In the genomic region with DNA sequence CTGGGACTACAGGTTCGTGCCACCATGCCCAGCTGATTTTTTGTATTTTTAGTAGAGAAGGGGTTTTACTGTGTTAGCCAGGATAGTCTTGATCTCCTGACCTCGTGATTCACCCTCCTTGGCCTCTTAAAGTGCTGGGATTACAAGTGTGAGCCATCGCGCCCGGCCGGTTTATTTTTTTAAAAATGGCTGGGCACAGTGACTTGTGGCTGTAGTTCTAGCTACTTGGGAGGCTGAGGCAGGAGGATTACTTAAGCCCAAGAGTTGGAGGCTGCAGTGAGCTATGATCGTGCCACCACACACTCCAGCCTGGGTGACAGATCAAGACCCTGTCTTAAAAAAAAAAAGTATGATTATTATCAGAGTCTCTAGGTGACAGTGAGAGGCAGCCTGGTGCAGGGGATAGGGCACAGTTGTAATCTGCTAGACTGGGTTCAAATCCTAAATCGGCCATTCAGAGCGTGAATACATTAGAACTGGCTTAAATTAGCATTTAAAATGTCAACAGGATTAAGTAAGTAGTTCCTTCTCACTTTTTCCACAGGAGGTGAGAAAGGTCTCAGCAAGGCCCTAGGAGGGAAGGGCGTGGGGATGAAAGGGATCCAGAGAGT, we compare ENCODE assay signal across 8 cellular contexts. TPM values are rescaled to one million over a fixed set of nuclear protein-coding genes. Genes with fewer than 3 reads are reported as not detected.
DNase-seq lines count a peak whose midpoint lies in the region; ATAC-seq and TF ChIP-seq lines count a peak whose summit lies in the region.

No MANE protein-coding gene starts in this region.

- H3K27me3 Mint-ChIP-seq in activated B cell treated with CpG ODN at 0.5 μM for 24 hours, result no peaks in the 10 kb centered on the region

- H3K36me3 Mint-ChIP-seq in activated B cell treated with CpG ODN at 0.5 μM for 24 hours (ENCODE audit: low read depth), result no peaks in the 10 kb centered on the region

- H3K27me3 ChIP-seq in hepatocyte (no peaks in the 10 kb centered on the region), stomach smooth muscle (ENCODE audit: control insufficient read depth in 1 of 2, insufficient read depth in 2 of 2, low read length in 2 of 2) (no peaks in the 10 kb centered on the region)

- TF ChIP-seq CTCF in activated B cell treated with CpG ODN at 0.5 μM for 24 hours (IDR thresholded peaks at IDR 0.05), result no peak
- no peak for TF ChIP-seq CTCF in hepatocyte (IDR thresholded peaks at IDR 0.05; ENCODE audit: poor library complexity)

- peak overlapping the region; percentile 74 for H3K4me2 ChIP-seq in hepatocyte

- peak overlapping the region; percentile 85 for H3K4me3 Mint-ChIP-seq in activated B cell treated with CpG ODN at 0.5 μM for 24 hours

- no peaks in the 10 kb centered on the region for H3K36me3 ChIP-seq in hepatocyte (replicated peaks; ENCODE audit: insufficient read depth, low read depth)
- no peaks in the 10 kb centered on the region for H3K36me3 ChIP-seq in stomach smooth muscle (ENCODE audit: control insufficient read depth in 2 of 2, insufficient read depth in 2 of 2, low read length in 2 of 2)

- H3K27ac Mint-ChIP-seq in activated B cell treated with CpG ODN at 0.5 μM for 24 hours, result peak overlapping the region; percentile 51

- CTCF ChIA-PET in activated B cell treated with CpG ODN at 0.5 μM for 24 hours (lab: Charles Lee), result interaction anchor here (0.9 to 1.7 kb wide), 2 partner anchors 11 to 12 kb away, joined by 3 to 5 read pairs; no protein-coding TSS in a partner anchor

- intact Hi-C loops in activated B cell treated with CpG ODN at 0.5 μM for 24 hours (cut with micrococcal nuclease) (loop anchor here (10.0 kb wide), 1 partner anchor 490 kb away; the partner anchor contains the start of gene MAML3), posterior vena cava (cut with DNase I) (loop anchor here in 1 of 2 donors (10.0 kb wide), 1 partner anchor 490 kb away; the partner anchor contains the start of gene MAML3)

- H3K9me3 Mint-ChIP-seq in activated B cell treated with CpG ODN at 0.5 μM for 24 hours, result no peaks in the 10 kb centered on the region

- DNase-seq in NCI-H2171 treated with DMSO at 0.1 percent for 48 hours (lab: John Stamatoyannopoulos, UW), result peak; percentile 23
- DNase-seq in NCI-H2171 (lab: John Stamatoyannopoulos, UW), result no peak
- DNase-seq in activated B cell treated with CpG ODN at 0.5 μM for 24 hours, result no peak
- no peak for DNase-seq in hepatocyte (ENCODE audit: low spot score)
- no peak for DNase-seq in posterior vena cava (ENCODE audit: low spot score)
- no peak for DNase-seq in HT-29 (ENCODE audit: low spot score)
- no peak for DNase-seq in NCI-H1048 (lab: John Stamatoyannopoulos, UW)

- no peaks in the 10 kb centered on the region for H3K9me2 ChIP-seq in hepatocyte (replicated peaks; ENCODE audit: insufficient read depth)

- no peak overlapping the region for H3K4me3 ChIP-seq in hepatocyte
- peak overlapping the region; percentile 90 to 92 for H3K4me3 ChIP-seq in stomach smooth muscle (ENCODE audit: low read length in 2 of 2)

- WGBS in hepatocyte (ENCODE audit: low lambda C conversion rate, missing lambda C conversion rate), result 61% methylated on average over 10 of the region's 10 CpGs

- peaks cover 31% of the 10 kb centered on the region for H3K79me2 ChIP-seq in hepatocyte

- POLR2A ChIA-PET in activated B cell treated with CpG ODN at 0.5 μM for 24 hours (lab: Charles Lee), result interaction anchor here (0.6 kb wide), 1 partner anchor 486 kb away, joined by 3 read pairs; no protein-coding TSS in a partner anchor

- peak overlapping the region; percentile 80 to 86 for H3K9ac ChIP-seq in stomach smooth muscle (ENCODE audit: low read length in 2 of 2)

- peak overlapping the region; percentile 46 for H2AFZ ChIP-seq in hepatocyte

- H3K9me3 ChIP-seq in hepatocyte (ENCODE audit: low read depth), result no peaks in the 10 kb centered on the region
- H3K9me3 ChIP-seq in stomach smooth muscle (ENCODE audit: control insufficient read depth in 2 of 2, low read length in 2 of 2), result no peaks in the 10 kb centered on the region

- no peak for ATAC-seq in activated B cell treated with CpG ODN at 0.5 μM for 24 hours (ENCODE audit: low read depth)

- H4K20me1 ChIP-seq in hepatocyte (ENCODE audit: insufficient read depth, poor library complexity, severe bottlenecking), result no peaks in the 10 kb centered on the region

- H3K4me1 ChIP-seq in hepatocyte (ENCODE audit: insufficient read depth) (peaks cover 64% of the 10 kb centered on the region), stomach smooth muscle (ENCODE audit: control insufficient read depth, insufficient read depth, low read length) (peaks cover 19% of the 10 kb centered on the region)

- H3K27ac ChIP-seq in hepatocyte (peak overlapping the region; percentile 95), stomach smooth muscle (ENCODE audit: low read length) (peak overlapping the region; percentile 86)

- H3K4me1 Mint-ChIP-seq in activated B cell treated with CpG ODN at 0.5 μM for 24 hours, result peaks cover 16% of the 10 kb centered on the region

RNA-seq across cellular contexts. Expression of gene MGST2, which starts 0.4 kb away (rescaled TPM):
- total RNA-seq in activated B cell treated with CpG ODN at 0.5 μM for 24 hours, result 0.71 and 1.2 TPM in 2 replicates
- total RNA-seq in hepatocyte, result 82.4 and 88.5 TPM in 2 replicates
- polyA plus RNA-seq in hepatocyte, result 97.9 and 108 TPM in 2 replicates
- 10 to 100 TPM; 41.1 to 41.2 TPM for total RNA-seq in posterior vena cava
- 30.5 and 32.8 TPM in 2 replicates for total RNA-seq in HT-29 (2014; rRNA removed; shearing (Covaris generic))

Comparison
In these comparisons a context has a peak if more than half of its experiments do, and no peak if none do; other contexts are left out.
1. RNA of gene MGST2, which starts 0.4 kb away (total RNA-seq): 82.4 to 88.5 TPM in hepatocyte, 41.1 to 41.2 TPM in posterior vena cava and 30.5 to 32.8 TPM in HT-29; 0.71 to 1.2 TPM in activated B cell treated with CpG ODN at 0.5 μM for 24 hours; every median in the first group is over 10 times any median in the second.